ENCODE assay signal across 23 cellular contexts in genomic region chr13:41502021-41502420, GRCh38. TPM values are rescaled to one million over a fixed set of nuclear protein-coding genes. Genes with fewer than 3 reads are reported as not detected.
A peak's percentile ranks its signal among the peaks of the same experiment; 100 is the strongest.
DNase-seq lines count a peak whose midpoint lies in the region; ATAC-seq and TF ChIP-seq lines count a peak whose summit lies in the region.
"Had no signal": no experiment of that assay in that cellular context is flagged by ENCODE, and none has a peak within 500 bp of the region (broad histone marks: within the 10 kb centered on the region; RNA-seq: fewer than 3 reads in every experiment).

No MANE protein-coding gene starts in this region.

- H3K4me3 ChIP-seq in DOHH2 (ENCODE audit: low read length), result peak overlapping the region; percentile 68
- no peak overlapping the region for H3K4me3 ChIP-seq in foreskin fibroblast (ENCODE audit: low read depth in 1 of 2, low read length in 2 of 2)
- H3K4me3 ChIP-seq: lung, sigmoid colon had no signal

- peaks cover 33% of the 10 kb centered on the region for H3F3A ChIP-seq in DOHH2 (ENCODE audit: control insufficient read depth, insufficient read depth)

- no peaks in the 10 kb centered on the region for H3K36me3 Mint-ChIP-seq in memory B cell

- peaks cover 7% of the 10 kb centered on the region for H3K9me3 ChIP-seq in DOHH2 (ENCODE audit: control insufficient read depth, insufficient read depth, low read length)

- H3K27ac ChIP-seq in DOHH2 (ENCODE audit: low read depth, low read length), result peak overlapping the region; percentile 98
- H3K27ac ChIP-seq: brain microvascular endothelial cell, foreskin keratinocyte, parathyroid adenoma, sigmoid colon, WERI-Rb-1 had no signal

- H3K27me3 ChIP-seq in DOHH2 (ENCODE audit: control insufficient read depth, low read length), result no peaks in the 10 kb centered on the region
- H3K27me3 ChIP-seq: brain microvascular endothelial cell, foreskin keratinocyte, sigmoid colon had no signal

- peaks cover 51% of the 10 kb centered on the region for H3K4me1 Mint-ChIP-seq in memory B cell

- peak; percentile 7 for TF ChIP-seq CTCF in DOHH2 (IDR thresholded peaks at IDR 0.05; ENCODE audit: low read depth, low read length, poor library complexity, severe bottlenecking)
- TF ChIP-seq CTCF in foreskin fibroblast (IDR thresholded peaks at IDR 0.05; ENCODE audit: low read depth, low read length), result no peak

- H3K36me3 ChIP-seq in DOHH2 (ENCODE audit: control insufficient read depth, low read length), result peaks cover 18% of the 10 kb centered on the region
- H3K36me3 ChIP-seq: brain microvascular endothelial cell, sigmoid colon, WERI-Rb-1 had no signal

- H3K4me3 Mint-ChIP-seq in memory B cell, result peak overlapping the region; percentile 41
- H3K4me3 Mint-ChIP-seq: activated CD4-positive, alpha-beta memory T cell treated with anti-CD3 and anti-CD28 coated beads, Interleukin-2, amount 10 ng/mL, durations not matched to agents 7 days and 5 days; activated T-cell treated with anti-CD3 and anti-CD28 coated beads, Interleukin-2, amount 50 U/mL, for 4 hours; HFFc6; stimulated activated naive CD8-positive, alpha-beta T cell treated with anti-CD3 and anti-CD28 coated beads, Interleukin-15, Interleukin-2, amounts not matched to agents 100 ng/mL and 50 ng/mL, for 24 hours had no signal

- H3K27me3 Mint-ChIP-seq in memory B cell, result peaks cover 2% of the 10 kb centered on the region
- H3K27me3 Mint-ChIP-seq: activated CD4-positive, alpha-beta memory T cell treated with anti-CD3 and anti-CD28 coated beads, Interleukin-2, amount 10 ng/mL, durations not matched to agents 7 days and 5 days; stimulated activated naive CD8-positive, alpha-beta T cell treated with anti-CD3 and anti-CD28 coated beads, Interleukin-15, Interleukin-2, amounts not matched to agents 100 ng/mL and 50 ng/mL, for 24 hours had no signal

- H4K20me1 ChIP-seq in DOHH2 (ENCODE audit: control insufficient read depth, insufficient read depth, low read depth, low read length), result no peaks in the 10 kb centered on the region

- H3K9me2 ChIP-seq in DOHH2 (replicated peaks; ENCODE audit: control insufficient read depth, low read length), result no peaks in the 10 kb centered on the region

- DNase-seq in NAMALWA (ENCODE audit: low spot score) (peak; percentile 57), memory B cell (ENCODE audit: low spot score in 2 of 2) (no peak), foreskin fibroblast (no peak), ureter (ENCODE audit: low spot score) (no peak), NCI-H446 treated with DMSO at 0.1 percent for 48 hours (lab: John Stamatoyannopoulos, UW) (no peak)
- DNase-seq: activated CD4-positive, alpha-beta memory T cell treated with anti-CD3 and anti-CD28 coated beads, Interleukin-2, amount 10 ng/mL, durations not matched to agents 7 days and 5 days; activated T-cell treated with anti-CD3 and anti-CD28 coated beads, Interleukin-2, amount 50 U/mL, for 4 hours; AML-193; brain microvascular endothelial cell; dermis blood vessel endothelial cell; foreskin keratinocyte; HFFc6; NCI-H1105 treated with DMSO at 0.1 percent for 48 hours; NCI-H748 treated with DMSO at 0.1 percent for 48 hours; PC-3; sigmoid colon; trophoblast cell; WERI-Rb-1 had no signal

- H3K79me2 ChIP-seq in DOHH2 (ENCODE audit: control insufficient read depth, low read length), result no peaks in the 10 kb centered on the region
- H3K79me2 ChIP-seq: parathyroid adenoma had no signal

- peak overlapping the region; percentile 84 for H3K4me2 ChIP-seq in DOHH2 (ENCODE audit: low read length)

- H3K9me3 Mint-ChIP-seq in memory B cell, result peaks cover 3% of the 10 kb centered on the region

- H3K4me1 ChIP-seq in DOHH2 (ENCODE audit: control insufficient read depth, low read length), result peaks cover 98% of the 10 kb centered on the region
- H3K4me1 ChIP-seq: parathyroid adenoma, sigmoid colon had no signal

- ATAC-seq in GM21447 (IDR thresholded peaks at IDR 0.05; ENCODE audit: unreplicated experiment) (peak; percentile 3), memory B cell (ENCODE audit: low read depth) (no peak)
- ATAC-seq: activated T-cell treated with anti-CD3 and anti-CD28 coated beads, Interleukin-2, amount 50 U/mL, for 4 hours; foreskin keratinocyte; PC-3 had no signal

- H3K27ac Mint-ChIP-seq in memory B cell, result peak overlapping the region; percentile 22
- H3K27ac Mint-ChIP-seq: activated CD4-positive, alpha-beta memory T cell treated with anti-CD3 and anti-CD28 coated beads, Interleukin-2, amount 10 ng/mL, durations not matched to agents 7 days and 5 days; HFFc6; stimulated activated naive CD8-positive, alpha-beta T cell treated with anti-CD3 and anti-CD28 coated beads, Interleukin-15, Interleukin-2, amounts not matched to agents 100 ng/mL and 50 ng/mL, for 24 hours had no signal

RNA-seq across cellular contexts. Expression of gene RGCC, which starts 44.7 kb away (rescaled TPM):
- total RNA-seq in ureter, result 11.9 TPM
